In genomic region chr21:34788879-34789278, GRCh38 we compare ENCODE assay signal across 1 cellular context.
TF ChIP-seq lines count a peak whose summit lies in the region.

No MANE protein-coding gene starts in this region.

TF ChIP-seq in IMR-90, 13 proteins besides CTCF, POLR2A, EP300 and RAD21:
- TF ChIP-seq BHLHE40 (IDR thresholded peaks at IDR 0.05; ENCODE audit: low read depth, low read length) (no peak), MXI1 (IDR thresholded peaks at IDR 0.05; ENCODE audit: borderline replicate concordance, low read depth, low read length) (no peak), RFX5 (IDR thresholded peaks at IDR 0.05; ENCODE audit: low read depth, low read length) (no peak), MAZ (IDR thresholded peaks at IDR 0.05; ENCODE audit: borderline replicate concordance, low read depth, low read length) (no peak), SMC3 (IDR thresholded peaks at IDR 0.05; ENCODE audit: low read depth, low read length) (no peak), MAFK (IDR thresholded peaks at IDR 0.05; ENCODE audit: low read depth, low read length) (no peak), RCOR1 (IDR thresholded peaks at IDR 0.05; ENCODE audit: insufficient replicate concordance, low read length) (no peak), USF2 (IDR thresholded peaks at IDR 0.05; ENCODE audit: low read depth, low read length) (no peak), NFE2L2 (IDR thresholded peaks at IDR 0.05; ENCODE audit: low read depth, low read length) (no peak)
